Comparison of ENCODE assay signal across 15 cellular contexts in genomic region chr7:51301806-51302205, GRCh38. TPM values are rescaled to one million over a fixed set of nuclear protein-coding genes. Genes with fewer than 3 reads are reported as not detected.
"Had no signal": no experiment of that assay in that cellular context is flagged by ENCODE, and none has a peak within 500 bp of the region (broad histone marks: within the 10 kb centered on the region; RNA-seq: fewer than 3 reads in every experiment).

No MANE protein-coding gene starts in this region.

- DNase-seq: activated CD4-positive, CD25-positive, alpha-beta regulatory T cell; activated naive CD8-positive, alpha-beta T cell treated with anti-CD3 and anti-CD28 coated beads for 36 hours; amygdala; brain microvascular endothelial cell; cerebellar nuclear complex; kidney glomerular epithelial cell; pancreas; SW 1271; transverse colon had no signal

- H3K27ac ChIP-seq: brain microvascular endothelial cell, neural progenitor cell, pancreas, transverse colon had no signal

- ATAC-seq: pancreas; stimulated activated effector memory CD8-positive, alpha-beta T cell treated with anti-CD3 and anti-CD28 coated beads, Interleukin-12 subunit alpha, Interleukin-12 subunit beta, amount 100 ng/mL, for 72 hours had no signal

- H3K27me3 ChIP-seq: brain microvascular endothelial cell, neural progenitor cell, pancreas, transverse colon had no signal

RNA-seq across cellular contexts. Expression of gene COBL, which starts 14.8 kb away (rescaled TPM):
- total RNA-seq: activated CD8-positive, alpha-beta memory T cell treated with anti-CD3 and anti-CD28 coated beads for 36 hours; activated naive CD8-positive, alpha-beta T cell treated with anti-CD3 and anti-CD28 coated beads for 36 hours; activated T-helper 1 cell treated with anti-CD3 and anti-CD28 coated beads, Interleukin-12 subunit alpha, Interleukin-12 subunit beta, Interleukin-2, Interleukin-4 antibody, amounts not matched to agents 30 ng/mL and 10 ng/mL and 1 ng/mL, durations not matched to agents 14 hours and 24 hours and 36 hours; lung microvascular endothelial cell; T-helper 2 cell treated with Interferon-gamma antibody and Interleukin-4, amounts not matched to agents 100 ng/mL and 5 ng/mL, for 36 hours had no signal
